ENCODE assay signal across 16 cellular contexts in genomic region chr17:44010966-44011647, GRCh38. TPM values are rescaled to one million over a fixed set of nuclear protein-coding genes. Genes with fewer than 3 reads are reported as not detected.
A peak's percentile ranks its signal among the peaks of the same experiment; 100 is the strongest.
DNase-seq lines count a peak whose midpoint lies in the region; ATAC-seq and TF ChIP-seq lines count a peak whose summit lies in the region.
"Had no signal": no experiment of that assay in that cellular context is flagged by ENCODE, and none has a peak within 500 bp of the region (broad histone marks: within the 10 kb centered on the region; RNA-seq: fewer than 3 reads in every experiment).

No MANE protein-coding gene starts in this region.

- H3K27me3 ChIP-seq in AG04450 (ENCODE audit: control insufficient read depth, insufficient read depth, low read length) = no peaks in the 10 kb centered on the region
- H3K27me3 ChIP-seq in hepatocyte = peaks cover 2% of the 10 kb centered on the region
- H3K27me3 ChIP-seq in Peyer's patch = no peaks in the 10 kb centered on the region

- no peak for TF ChIP-seq CTCF in AG04450 (IDR thresholded peaks at IDR 0.05; ENCODE audit: low read depth, low read length)
- no peak for TF ChIP-seq CTCF in astrocyte of the spinal cord (IDR thresholded peaks at IDR 0.05; ENCODE audit: low read depth, low read length)
- no peak for TF ChIP-seq CTCF in hepatocyte (IDR thresholded peaks at IDR 0.05; ENCODE audit: poor library complexity)
- TF ChIP-seq CTCF in Peyer's patch (IDR thresholded peaks at IDR 0.05) = no peak

- no peak for TF ChIP-seq POLR2A in Peyer's patch (IDR thresholded peaks at IDR 0.05)

- WGBS in hepatocyte (ENCODE audit: low lambda C conversion rate, missing lambda C conversion rate) = 58% methylated on average over 4 of the region's 4 CpGs

- no peaks in the 10 kb centered on the region for H4K20me1 ChIP-seq in hepatocyte (ENCODE audit: insufficient read depth, poor library complexity, severe bottlenecking)

- DNase-seq in AG04450 (ENCODE audit: low read depth, low spot score) = peak; percentile 60
- DNase-seq in H4 (ENCODE audit: low spot score) = peak; percentile 84
- peak; percentile 84 for DNase-seq in astrocyte of the spinal cord (ENCODE audit: low read depth, low spot score)
- no peak for DNase-seq in hepatocyte (ENCODE audit: low spot score)
- DNase-seq in Peyer's patch = no peak
- no peak for DNase-seq in NCI-H2227 (lab: John Stamatoyannopoulos, UW; ENCODE audit: unreplicated experiment)
- no peak for DNase-seq in RPMI8226
- DNase-seq: activated CD4-positive, alpha-beta memory T cell treated with anti-CD3 and anti-CD28 coated beads, Interleukin-2, amount 10 ng/mL, durations not matched to agents 7 days and 5 days; activated T-cell treated with anti-CD3 and anti-CD28 coated beads, Interleukin-2, amount 50 U/mL, for 72 hours; DMS 273 treated with DMSO at 0.1 percent for 48 hours; mesendoderm; NCI-H1092; NCI-H2081 treated with DMSO at 0.1 percent for 48 hours had no signal

- H3K4me3 ChIP-seq in AG04450 (ENCODE audit: low read depth, low read length) = 0 out of 2 replicates have a peak overlapping the region, but pooled peaks have one; percentile 2
- no peak overlapping the region for H3K4me3 ChIP-seq in astrocyte of the spinal cord (ENCODE audit: low read depth, low read length)
- H3K4me3 ChIP-seq in hepatocyte = no peak overlapping the region
- H3K4me3 ChIP-seq in Peyer's patch = no peak overlapping the region

- peak overlapping the region; percentile 65 for H3K27ac ChIP-seq in AG04450 (ENCODE audit: low read depth, low read length)
- H3K27ac ChIP-seq in hepatocyte = peak overlapping the region; percentile 33
- H3K27ac ChIP-seq in Peyer's patch = no peak overlapping the region

- in situ Hi-C loops in astrocyte of the spinal cord (cut with HindIII; ENCODE audit: low sequenced_read_pairs) = no loop called here

- CTCF ChIA-PET in AG04450 (lab: Charles Lee) = interaction anchor here (1.1 kb wide), 1 partner anchor 32 kb away, joined by 4 read pairs; no protein-coding TSS in a partner anchor

- POLR2A ChIA-PET in AG04450 (lab: Yijun Ruan, JAX) = interaction anchor here (0.8 kb wide), 1 partner anchor 127 kb away, joined by 4 read pairs; no protein-coding TSS in a partner anchor

- no peaks in the 10 kb centered on the region for H3K9me2 ChIP-seq in hepatocyte (replicated peaks; ENCODE audit: insufficient read depth)

- H3K79me2 ChIP-seq in hepatocyte = peaks cover 6% of the 10 kb centered on the region

- no peak for ATAC-seq in HG02571 (IDR thresholded peaks at IDR 0.05; ENCODE audit: unreplicated experiment)
- ATAC-seq: activated T-cell treated with anti-CD3 and anti-CD28 coated beads, Interleukin-2, amount 50 U/mL, for 72 hours had no signal

- H2AFZ ChIP-seq in hepatocyte = no peak overlapping the region

- H3K9me3 ChIP-seq in AG04450 (ENCODE audit: control insufficient read depth, insufficient read depth, low read length) = peaks cover 3% of the 10 kb centered on the region; the same call in 1 of the 2 replicates
- no peaks in the 10 kb centered on the region for H3K9me3 ChIP-seq in hepatocyte (ENCODE audit: low read depth)
- no peaks in the 10 kb centered on the region for H3K9me3 ChIP-seq in Peyer's patch

- H3K4me1 ChIP-seq in hepatocyte (ENCODE audit: insufficient read depth) (peaks cover 11% of the 10 kb centered on the region), Peyer's patch (peaks cover 0 to 21% (median 18%) of the 10 kb centered on the region in 4 donors)

- no peak overlapping the region for H3K4me2 ChIP-seq in hepatocyte

- H3K36me3 ChIP-seq in hepatocyte (replicated peaks; ENCODE audit: insufficient read depth, low read depth) = no peaks in the 10 kb centered on the region
- peaks cover 0 to 31% (median 0%) of the 10 kb centered on the region in 3 donors for H3K36me3 ChIP-seq in Peyer's patch

RNA-seq across cellular contexts. Expression of gene TMEM101, which starts 3.7 kb away (rescaled TPM):
- polyA plus RNA-seq in AG04450 (2011; rRNA removed) (31.3 and 35.5 TPM in 2 replicates), hepatocyte (27.8 and 33.4 TPM in 2 replicates)
- 29.4 and 39.6 TPM in 2 replicates for polyA minus RNA-seq in AG04450 (2011; rRNA and poly(A)+ RNA removed)
- 45.9 and 54.9 TPM in 2 replicates for total RNA-seq in H4 (2014; rRNA removed; shearing (Covaris generic))
- total RNA-seq in hepatocyte (41.0 and 43.3 TPM in 2 replicates), Peyer's patch (10 to 100 TPM in 3 of 4 donors, 1 to 10 TPM in 1; 8.3 to 20.9 (median 17.5) TPM)

RNA-seq across cellular contexts. Expression of gene NAGS, which starts 6.7 kb away (rescaled TPM):
- polyA plus RNA-seq in AG04450 (2011; rRNA removed) (0.93 and 1.1 TPM in 2 replicates), hepatocyte (8.0 and 14.4 TPM in 2 replicates)
- polyA minus RNA-seq in AG04450 (2011; rRNA and poly(A)+ RNA removed) = 0.70 and 0.87 TPM in 2 replicates
- 1.0 and 3.1 TPM in 2 replicates for total RNA-seq in H4 (2014; rRNA removed; shearing (Covaris generic))
- total RNA-seq in hepatocyte (11.2 and 14.0 TPM in 2 replicates), Peyer's patch (10 to 100 TPM in 3 of 4 donors, 1 to 10 TPM in 1; 8.3 to 74.1 (median 57.3) TPM)

RNA-seq across cellular contexts. Expression of gene LSM12, which starts 55.4 kb away (rescaled TPM):
- polyA plus RNA-seq in AG04450 (2011; rRNA removed) = 46.5 and 57.5 TPM in 2 replicates
- 72.6 and 81.7 TPM in 2 replicates for polyA minus RNA-seq in AG04450 (2011; rRNA and poly(A)+ RNA removed)
- 62.2 and 65.0 TPM in 2 replicates for total RNA-seq in H4 (2014; rRNA removed; shearing (Covaris generic))
- 40.4 and 44.7 TPM in 2 replicates for total RNA-seq in hepatocyte
- polyA plus RNA-seq in hepatocyte = 44.5 and 45.8 TPM in 2 replicates
- 10 to 100 TPM; 10.7 to 28.4 (median 26.1) TPM for total RNA-seq in Peyer's patch

RNA-seq across cellular contexts. Expression of gene PYY, which starts 57.4 kb away (rescaled TPM):
- polyA plus RNA-seq in AG04450 (2011; rRNA removed) (not detected in 2 replicates), hepatocyte (0.28 and 16.9 TPM in 2 replicates)
- polyA minus RNA-seq in AG04450 (2011; rRNA and poly(A)+ RNA removed) = not detected in 2 replicates
- total RNA-seq in H4 (2014; rRNA removed; shearing (Covaris generic)) = 0.17 TPM in 1 of 2 replicates, not detected in the other
- total RNA-seq in hepatocyte (3.2 TPM in 1 of 2 replicates, not detected in the other), Peyer's patch (10 to 100 TPM in 2 of 4 donors, 1 to 10 TPM in 1, not detected in 1; 7.5 to 58.0 (median 27.5) TPM)
- total RNA-seq: activated CD4-positive, alpha-beta memory T cell treated with anti-CD3 and anti-CD28 coated beads, Interleukin-2, amount 10 ng/mL, durations not matched to agents 7 days and 5 days; activated T-cell treated with anti-CD3 and anti-CD28 coated beads, Interleukin-2, amount 50 U/mL, for 72 hours; chondrocyte; subcutaneous adipose tissue had no signal

RNA-seq across cellular contexts. Expression of gene G6PC3, which starts 59.4 kb away (rescaled TPM):
- polyA plus RNA-seq in AG04450 (2011; rRNA removed) (69.8 and 87.4 TPM in 2 replicates), hepatocyte (132 and 140 TPM in 2 replicates)
- polyA minus RNA-seq in AG04450 (2011; rRNA and poly(A)+ RNA removed) = 74.2 and 110 TPM in 2 replicates
- total RNA-seq in H4 (2014; rRNA removed; shearing (Covaris generic)) = 51.0 and 71.2 TPM in 2 replicates
- total RNA-seq in hepatocyte (36.1 and 38.8 TPM in 2 replicates), Peyer's patch (10 to 100 TPM in 3 of 4 donors, 1 to 10 TPM in 1; 8.3 to 48.9 (median 33.8) TPM)

Comparison
In these comparisons a context has a peak if more than half of its experiments do, and no peak if none do; other contexts are left out.
1. DNase-seq: peak in AG04450 (single experiment), H4 (single experiment) and astrocyte of the spinal cord (single experiment); none in hepatocyte (single experiment), Peyer's patch (0 of 3), NCI-H2227 (single experiment) and RPMI8226 (single experiment).
2. H3K27ac ChIP-seq: peak in AG04450 (single experiment) and hepatocyte (single experiment); none in Peyer's patch (0 of 4).